In genomic region chr12:50084409-50084774, GRCh38 we compare ENCODE assay signal across 6 cellular contexts. TPM values are rescaled to one million over a fixed set of nuclear protein-coding genes. Genes with fewer than 3 reads are reported as not detected.
A peak's percentile ranks its signal among the peaks of the same experiment; 100 is the strongest.
DNase-seq lines count a peak whose midpoint lies in the region; ATAC-seq and TF ChIP-seq lines count a peak whose summit lies in the region.
"Not testable (repeated sequence)": the region's sequence is repeated elsewhere in the genome, so short reads cannot be mapped to it uniquely, and the experiment has no call there.

No MANE protein-coding gene starts in this region.

- H3K4me1 Mint-ChIP-seq in CD8-positive, alpha-beta T cell (ENCODE audit: low read depth): peaks cover 43% of the 10 kb centered on the region
- peaks cover 49% of the 10 kb centered on the region for H3K4me1 Mint-ChIP-seq in stimulated activated naive CD8-positive, alpha-beta T cell treated with anti-CD3 and anti-CD28 coated beads, Interleukin-15, amount 100 ng/mL, for 72 hours

- peaks cover 37% of the 10 kb centered on the region for H3K36me3 Mint-ChIP-seq in CD8-positive, alpha-beta T cell

- DNase-seq in CD8-positive, alpha-beta T cell; PC-3; adrenal gland; stimulated activated naive CD8-positive, alpha-beta T cell treated with anti-CD3 and anti-CD28 coated beads, Interleukin-15, amount 100 ng/mL, for 72 hours: not testable (repeated sequence)
- peak; percentile 7 for DNase-seq in fibroblast of peridontal ligament (ENCODE audit: extremely low read depth)

- peak overlapping the region; percentile 86 for H3K4me2 ChIP-seq in PC-3 (ENCODE audit: low read length)

- 39 to 41% (median 40%) methylated on average over 7 of the region's 7 CpGs for WGBS in adrenal gland, 4 donors

- peaks cover 13% of the 10 kb centered on the region for H3K36me3 ChIP-seq in CD8-positive, alpha-beta T cell (ENCODE audit: insufficient read depth, low read length)
- H3K36me3 ChIP-seq in PC-3 (ENCODE audit: low read depth, low read length): peaks cover 19% of the 10 kb centered on the region
- H3K36me3 ChIP-seq in adrenal gland (replicated peaks in 1 of 2): peaks cover 0 to 26% of the 10 kb centered on the region in 2 donors
- H3K36me3 ChIP-seq in mucosa of stomach (ENCODE audit: control insufficient read depth, insufficient read depth, low read length): not testable (repeated sequence)

- TF ChIP-seq CTCF in CD8-positive, alpha-beta T cell (IDR thresholded peaks at IDR 0.05); PC-3 (conservative IDR thresholded peaks at IDR 0.05; ENCODE audit: low read depth, low read length); adrenal gland (IDR thresholded peaks at IDR 0.05): not testable (repeated sequence)

- intact Hi-C loops in CD8-positive, alpha-beta T cell (cut with DNase I, micrococcal nuclease): loop anchor here (2.0 kb wide), 1 partner anchor 316 kb away; the partner anchor contains the start of gene LARP4 (in 2 of the 2)
- intact Hi-C loops in PC-3 (cut with micrococcal nuclease): loop anchor here (10.0 kb wide), 1 partner anchor 230 kb away; no protein-coding TSS in a partner anchor
- intact Hi-C loops in adrenal gland (cut with DNase I): not testable (repeated sequence)

- H3K9me3 ChIP-seq in CD8-positive, alpha-beta T cell (ENCODE audit: low read length); PC-3 (ENCODE audit: low read length); adrenal gland (replicated peaks in 1 of 3); mucosa of stomach (ENCODE audit: control insufficient read depth, low read length): not testable (repeated sequence)

- H3K9me3 Mint-ChIP-seq in CD8-positive, alpha-beta T cell; stimulated activated naive CD8-positive, alpha-beta T cell treated with anti-CD3 and anti-CD28 coated beads, Interleukin-15, amount 100 ng/mL, for 72 hours: not testable (repeated sequence)

- BruUV-seq in PC-3 (replicated peaks; lab: Mats Ljungman, UMichigan): not testable (repeated sequence)

- H3K27me3 ChIP-seq in CD8-positive, alpha-beta T cell (ENCODE audit: insufficient read depth, low read length); PC-3 (ENCODE audit: low read length); adrenal gland; mucosa of stomach (ENCODE audit: control insufficient read depth, insufficient read depth, low read length): not testable (repeated sequence)

- H3F3A ChIP-seq in PC-3 (ENCODE audit: low read length, unreplicated experiment): peaks cover 13% of the 10 kb centered on the region

- H3K79me2 ChIP-seq in PC-3 (ENCODE audit: low read length): peaks cover 20% of the 10 kb centered on the region

- H3K27ac Mint-ChIP-seq in CD8-positive, alpha-beta T cell: peak overlapping the region; percentile 98
- H3K27ac Mint-ChIP-seq in stimulated activated naive CD8-positive, alpha-beta T cell treated with anti-CD3 and anti-CD28 coated beads, Interleukin-15, amount 100 ng/mL, for 72 hours: peak overlapping the region; percentile 98 to 99

- not testable (repeated sequence) for TF ChIP-seq POLR2A in adrenal gland (IDR thresholded peaks at IDR 0.05)

- peaks cover 10% of the 10 kb centered on the region for H3K4me1 ChIP-seq in CD8-positive, alpha-beta T cell (ENCODE audit: insufficient read depth, low read length)
- H3K4me1 ChIP-seq in PC-3 (ENCODE audit: insufficient read depth, low read length) (peaks cover 36% of the 10 kb centered on the region), adrenal gland (replicated peaks in 1 of 2) (peaks cover 8 to 14% of the 10 kb centered on the region in 2 donors)
- not testable (repeated sequence) for H3K4me1 ChIP-seq in mucosa of stomach (ENCODE audit: control insufficient read depth, insufficient read depth, low read length)

- H3K4me3 ChIP-seq in CD8-positive, alpha-beta T cell (ENCODE audit: low read depth, low read length): peak overlapping the region; percentile 87
- peak overlapping the region; percentile 78 for H3K4me3 ChIP-seq in PC-3 (ENCODE audit: low read length)
- H3K4me3 ChIP-seq in adrenal gland: peak overlapping the region in 2 of 4 donors; percentile 84
- peak overlapping the region; percentile 79 for H3K4me3 ChIP-seq in mucosa of stomach (ENCODE audit: low read length)

- ATAC-seq in CD8-positive, alpha-beta T cell; PC-3; stimulated activated naive CD8-positive, alpha-beta T cell treated with anti-CD3 and anti-CD28 coated beads, Interleukin-15, amount 100 ng/mL, for 72 hours: not testable (repeated sequence)

- not testable (repeated sequence) for H3K9me2 ChIP-seq in PC-3 (replicated peaks; ENCODE audit: low read length)

- peak overlapping the region; percentile 94 for H3K4me3 Mint-ChIP-seq in CD8-positive, alpha-beta T cell
- peak overlapping the region; percentile 92 to 97 for H3K4me3 Mint-ChIP-seq in stimulated activated naive CD8-positive, alpha-beta T cell treated with anti-CD3 and anti-CD28 coated beads, Interleukin-15, amount 100 ng/mL, for 72 hours

- CTCF ChIA-PET in CD8-positive, alpha-beta T cell (lab: Charles Lee): interaction anchor here (0.6 to 11.4 kb wide), 14 partner anchors 8 to 1155 kb away, joined by 3 to 121 read pairs (median 4); partner anchors contain the start of genes CERS5, COX14 and GPD1
- CTCF ChIA-PET in PC-3 (lab: Charles Lee): interaction anchor here (0.6 to 1.5 kb wide), 11 partner anchors 14 to 244 kb away, joined by 3 to 12 read pairs (median 4); partner anchors contain the start of genes CERS5, COX14 and RACGAP1

- H3K9ac ChIP-seq in PC-3 (ENCODE audit: low read length): peak overlapping the region; percentile 86
- peak overlapping the region; percentile 77 for H3K9ac ChIP-seq in mucosa of stomach (ENCODE audit: low read length)

- peak overlapping the region; percentile 84 for H2AFZ ChIP-seq in PC-3 (ENCODE audit: low read length)

- not testable (repeated sequence) for H3K27me3 Mint-ChIP-seq in CD8-positive, alpha-beta T cell (ENCODE audit: low read depth); stimulated activated naive CD8-positive, alpha-beta T cell treated with anti-CD3 and anti-CD28 coated beads, Interleukin-15, amount 100 ng/mL, for 72 hours

- not testable (repeated sequence) for H4K20me1 ChIP-seq in PC-3 (ENCODE audit: low read length)

- POLR2A ChIA-PET in CD8-positive, alpha-beta T cell (lab: Charles Lee): interaction anchor here (0.7 to 2.7 kb wide), 12 partner anchors 9 to 690 kb away, joined by 3 to 50 read pairs (median 3); partner anchors contain the start of genes CERS5, COX14 and RACGAP1
- POLR2A ChIA-PET in PC-3 (lab: Charles Lee; ENCODE audit: unreplicated experiment): interaction anchor here (0.6 to 0.8 kb wide), 8 partner anchors 12 to 1313 kb away, joined by 3 to 29 read pairs (median 5); partner anchors contain the start of genes COX14 and GPD1

- H3K27ac ChIP-seq in CD8-positive, alpha-beta T cell (ENCODE audit: low read depth, low read length): peak overlapping the region; percentile 90
- H3K27ac ChIP-seq in PC-3 (ENCODE audit: low read length) (peak overlapping the region; percentile 71), adrenal gland (peak overlapping the region; percentile 80 to 95 (median 94))

RNA-seq across cellular contexts. Expression of gene SMARCD1, which starts 0.8 kb away (rescaled TPM):
- 10 to 100 TPM; 90.2 to 92.1 TPM for total RNA-seq in CD8-positive, alpha-beta T cell
- total RNA-seq in PC-3 (2014; rRNA removed) (105 and 109 TPM in 2 replicates), adrenal gland (10 to 100 TPM; 25.0 to 64.3 (median 54.6) TPM)
- polyA plus RNA-seq in adrenal gland: 10 to 100 TPM; 22.9 to 65.0 (median 24.0) TPM

RNA-seq across cellular contexts. Expression of gene GPD1, which starts 19.4 kb away (rescaled TPM):
- under 1 TPM; 0.24 to 0.50 TPM for total RNA-seq in CD8-positive, alpha-beta T cell
- total RNA-seq in PC-3 (2014; rRNA removed) (0.11 and 0.40 TPM in 2 replicates), adrenal gland (1 to 10 TPM in 7 of 8 donors, under 1 TPM in 1; 0.43 to 8.5 (median 3.5) TPM)
- 10 to 100 TPM in 1 of 3 donors, 1 to 10 TPM in 2; 2.1 to 36.9 (median 2.7) TPM for polyA plus RNA-seq in adrenal gland

RNA-seq across cellular contexts. Expression of gene ASIC1, which starts 27.0 kb away (rescaled TPM):
- 1 to 10 TPM; 2.9 to 3.8 TPM for total RNA-seq in CD8-positive, alpha-beta T cell
- total RNA-seq in PC-3 (2014; rRNA removed): 6.0 and 6.3 TPM in 2 replicates
- total RNA-seq in adrenal gland: 1 to 10 TPM in 2 of 8 donors, under 1 TPM in 5, not detected in 1; 0.65 to 1.2 (median 0.79) TPM
- 1 to 10 TPM in 1 of 3 donors, under 1 TPM in 2; 0.47 to 1.3 (median 0.71) TPM for polyA plus RNA-seq in adrenal gland

RNA-seq across cellular contexts. Expression of gene COX14, which starts 27.6 kb away (rescaled TPM):
- total RNA-seq in CD8-positive, alpha-beta T cell: 10 to 100 TPM; 42.2 to 43.3 TPM
- 75.7 and 84.7 TPM in 2 replicates for total RNA-seq in PC-3 (2014; rRNA removed)
- 100 to 1,000 TPM in 4 of 8 donors, 10 to 100 TPM in 4; 61.2 to 150 (median 105) TPM for total RNA-seq in adrenal gland
- polyA plus RNA-seq in adrenal gland: 10 to 100 TPM; 78.8 to 98.5 (median 86.3) TPM

RNA-seq across cellular contexts. Expression of gene RACGAP1, which starts 59.1 kb away (rescaled TPM):
- 1 to 10 TPM; 2.2 to 2.8 TPM for total RNA-seq in CD8-positive, alpha-beta T cell
- total RNA-seq in PC-3 (2014; rRNA removed): 95.3 and 97.9 TPM in 2 replicates
- total RNA-seq in adrenal gland: 10 to 100 TPM in 1 of 8 donors, 1 to 10 TPM in 7; 5.0 to 12.9 (median 6.3) TPM
- 1 to 10 TPM; 1.3 to 5.0 (median 3.1) TPM for polyA plus RNA-seq in adrenal gland
